1 cellular context compared by ENCODE assay signal in the genomic region with DNA sequence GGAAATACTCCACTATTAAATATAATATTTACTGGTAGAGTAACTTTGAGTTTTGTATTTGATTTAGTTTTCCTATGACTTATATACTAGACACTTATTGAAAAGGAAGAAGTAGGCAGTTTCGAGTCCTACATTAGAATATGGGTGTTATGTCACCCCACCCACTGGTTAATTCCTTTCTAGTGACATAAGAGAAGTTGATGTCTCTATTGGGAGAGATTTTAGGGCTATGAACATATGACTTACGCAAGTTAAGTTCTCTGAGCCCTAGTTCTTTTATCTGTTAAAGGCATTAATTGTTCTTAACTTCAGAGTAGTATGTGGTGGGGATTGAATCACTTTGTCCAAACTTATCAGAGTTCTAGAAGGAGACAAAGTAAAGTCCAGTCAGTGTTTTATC.
TF ChIP-seq lines count a peak whose summit lies in the region.

No MANE protein-coding gene starts in this region.

TF ChIP-seq in HEK293, 187 proteins besides CTCF, POLR2A, EP300 and RAD21 (continued from another document):
- TF ChIP-seq, protein P1, sequence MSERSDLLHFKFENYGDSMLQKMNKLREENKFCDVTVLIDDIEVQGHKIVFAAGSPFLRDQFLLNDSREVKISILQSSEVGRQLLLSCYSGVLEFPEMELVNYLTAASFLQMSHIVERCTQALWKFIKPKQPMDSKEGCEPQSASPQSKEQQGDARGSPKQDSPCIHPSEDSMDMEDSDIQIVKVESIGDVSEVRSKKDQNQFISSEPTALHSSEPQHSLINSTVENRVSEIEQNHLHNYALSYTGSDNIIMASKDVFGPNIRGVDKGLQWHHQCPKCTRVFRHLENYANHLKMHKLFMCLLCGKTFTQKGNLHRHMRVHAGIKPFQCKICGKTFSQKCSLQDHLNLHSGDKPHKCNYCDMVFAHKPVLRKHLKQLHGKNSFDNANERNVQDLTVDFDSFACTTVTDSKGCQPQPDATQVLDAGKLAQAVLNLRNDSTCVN (tag by site-specific recombination; optimal IDR thresholded peaks at IDR 0.05): no peak
- TF ChIP-seq KLF10 (tag by site-specific recombination; IDR thresholded peaks at IDR 0.05) (no peak), PRDM4 (tag by site-specific recombination; IDR thresholded peaks at IDR 0.05) (peak; percentile 94), REPIN1 (tag by site-specific recombination; IDR thresholded peaks at IDR 0.05; ENCODE audit: low read depth) (no peak), ZNF449 (tag by site-specific recombination; IDR thresholded peaks at IDR 0.05) (no peak)
TF ChIP-seq in HEK293: peak in this region for 2.
